Comparison of ENCODE assay signal across 14 cellular contexts in genomic region chr4:40193578-40193977, GRCh38. TPM values are rescaled to one million over a fixed set of nuclear protein-coding genes. Genes with fewer than 3 reads are reported as not detected.
A peak's percentile ranks its signal among the peaks of the same experiment; 100 is the strongest.
DNase-seq lines count a peak whose midpoint lies in the region; ATAC-seq, FAIRE-seq and TF ChIP-seq lines count a peak whose summit lies in the region.
"Had no signal": no experiment of that assay in that cellular context is flagged by ENCODE, and none has a peak within 500 bp of the region (broad histone marks: within the 10 kb centered on the region; RNA-seq: fewer than 3 reads in every experiment).

No MANE protein-coding gene starts in this region.

- peaks cover 63% of the 10 kb centered on the region for H3K4me1 Mint-ChIP-seq in memory B cell

- H3K27ac ChIP-seq in BLaER1 (peak overlapping the region; percentile 81), SK-N-MC (peak overlapping the region; percentile 99)
- H3K27ac ChIP-seq: neutrophil had no signal

- no peaks in the 10 kb centered on the region for H3K27me3 ChIP-seq in BLaER1
- H3K27me3 ChIP-seq: neutrophil had no signal

- H3K4me2 ChIP-seq in BLaER1 = peak overlapping the region; percentile 97

- H3K9me3 ChIP-seq in BLaER1 (no peaks in the 10 kb centered on the region), SK-N-MC (ENCODE audit: low read depth, low read length) (no peaks in the 10 kb centered on the region)
- H3K9me3 ChIP-seq: neutrophil had no signal

- ATAC-seq in memory B cell (ENCODE audit: low read depth) = no peak

- H3K36me3 ChIP-seq in BLaER1 (no peaks in the 10 kb centered on the region), SK-N-MC (ENCODE audit: insufficient read depth, low read length) (peaks cover 2% of the 10 kb centered on the region; the same call in 1 of the 2 replicates)
- H3K36me3 ChIP-seq: neutrophil had no signal

- FAIRE-seq in GM12891 (lab: Jason Lieb, UNC) = peak; percentile 78
- FAIRE-seq: D721Med had no signal

- peaks cover 70% of the 10 kb centered on the region for H3K4me1 ChIP-seq in BLaER1

- DNase-seq in GM12891 (ENCODE audit: insufficient read length, low spot score) = no peak
- DNase-seq in SK-N-MC (ENCODE audit: low read depth, low spot score) = no peak
- DNase-seq in memory B cell (ENCODE audit: low spot score in 2 of 2) = no peak
- no peak for DNase-seq in EL
- DNase-seq in T-helper 9 cell = no peak
- no peak for DNase-seq in NOMO-1 treated with dmso at 0.1 percent for 144 hours (lab: John Stamatoyannopoulos, UW; ENCODE audit: unreplicated experiment)
- no peak for DNase-seq in ureter (ENCODE audit: low spot score)
- DNase-seq: amniotic stem cell; effector CD4-positive, alpha-beta T cell; HFFc6 had no signal

- H3K4me3 Mint-ChIP-seq in memory B cell = peak overlapping the region; percentile 100
- H3K4me3 Mint-ChIP-seq: HFFc6 had no signal

- peaks cover 5% of the 10 kb centered on the region; the same call in 1 of the 2 replicates for H4K20me1 ChIP-seq in BLaER1

- no peaks in the 10 kb centered on the region for H3K27me3 Mint-ChIP-seq in memory B cell

- H3K9ac ChIP-seq in BLaER1 = peak overlapping the region; percentile 57
- H3K9ac ChIP-seq in SK-N-MC (ENCODE audit: insufficient read length) = peak overlapping the region; percentile 82

- H3K36me3 Mint-ChIP-seq in memory B cell = peaks cover 7% of the 10 kb centered on the region

- H3K27ac Mint-ChIP-seq in memory B cell = peak overlapping the region; percentile 100
- H3K27ac Mint-ChIP-seq: HFFc6 had no signal

- H3K9me3 Mint-ChIP-seq in memory B cell = no peaks in the 10 kb centered on the region
- H3K9me3 Mint-ChIP-seq: HFFc6 had no signal

- H3K4me3 ChIP-seq in BLaER1 = peak overlapping the region; percentile 36
- H3K4me3 ChIP-seq in SK-N-MC = peak overlapping the region; percentile 72

- no peak for TF ChIP-seq POLR2A in GM12891 (IDR thresholded peaks at IDR 0.05; ENCODE audit: low read depth, low read length)

TF ChIP-seq in GM12891, 5 proteins besides CTCF, POLR2A, EP300 and RAD21:
- TF ChIP-seq PAX5 (IDR thresholded peaks at IDR 0.05; ENCODE audit: insufficient read depth, low read length, severe bottlenecking) (no peak), POLR2AphosphoS5 (IDR thresholded peaks at IDR 0.05; ENCODE audit: low read depth, low read length) (no peak; the same call in 1 of the 2 replicates), SPI1 (IDR thresholded peaks at IDR 0.05; ENCODE audit: low read depth, low read length) (no peak), POU2F2 (IDR thresholded peaks at IDR 0.05; ENCODE audit: low read depth, low read length) (no peak), TAF1 (IDR thresholded peaks at IDR 0.05; ENCODE audit: low read depth, low read length) (no peak)

RNA-seq across cellular contexts. Expression of gene RHOH, which starts 3.3 kb away (rescaled TPM):
- polyA plus RNA-seq in GM12891 (2012; ENCODE audit: low read depth, missing spikeins) = 58.4 TPM
- total RNA-seq in ureter = 7.7 TPM
- total RNA-seq: HFFc6, RPMI7951 had no signal
